ENCODE assay signal across 26 cellular contexts in the genomic region with DNA sequence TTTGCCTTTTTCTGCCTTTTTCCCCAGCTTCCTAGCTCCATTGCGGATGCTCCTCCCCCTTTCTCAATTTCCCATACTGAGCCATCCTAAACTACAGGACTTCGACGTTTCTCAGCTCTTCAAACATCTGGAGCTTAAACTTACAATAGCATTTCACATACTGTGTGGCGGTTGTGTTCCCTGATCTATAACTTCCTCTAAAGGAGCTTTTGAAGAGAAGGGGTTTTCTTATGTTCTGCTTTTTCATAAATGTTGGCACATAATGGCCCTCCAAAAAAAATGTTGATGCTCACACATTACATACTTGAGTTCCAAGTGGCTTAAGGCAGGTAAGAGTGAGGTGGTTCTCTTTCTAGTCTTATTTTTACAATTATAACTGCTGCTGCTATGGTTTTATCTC.
DNase-seq lines count a peak whose midpoint lies in the region; ATAC-seq and TF ChIP-seq lines count a peak whose summit lies in the region.
"Had no signal": no experiment of that assay in that cellular context is flagged by ENCODE, and none has a peak within 500 bp of the region (broad histone marks: within the 10 kb centered on the region; RNA-seq: fewer than 3 reads in every experiment).

No MANE protein-coding gene starts in this region.

- H3K27ac Mint-ChIP-seq in activated T-cell treated with anti-CD3 and anti-CD28 coated beads, Interleukin-2, amount 50 U/mL, for 72 hours = peak overlapping the region; percentile 77
- peak overlapping the region; percentile 5 for H3K27ac Mint-ChIP-seq in activated naive CD8-positive, alpha-beta T cell treated with anti-CD3 and anti-CD28 coated beads, Interleukin-2, amount 50 U/mL, for 24 hours
- peak overlapping the region; percentile 17 for H3K27ac Mint-ChIP-seq in stimulated activated memory B cell treated with anti-CD40 and anti-IgM and Interleukin-4, amounts not matched to agents 10 μg/mL and 1 μg/mL and 100 μg/mL, for 72 hours
- H3K27ac Mint-ChIP-seq in glutamatergic neuron (ENCODE audit: unreplicated experiment) = no peak overlapping the region
- H3K27ac Mint-ChIP-seq: mesothelial cell of epicardium had no signal

- no peaks in the 10 kb centered on the region for H3K9me3 Mint-ChIP-seq in activated T-cell treated with anti-CD3 and anti-CD28 coated beads, Interleukin-2, amount 50 U/mL, for 72 hours
- no peaks in the 10 kb centered on the region for H3K9me3 Mint-ChIP-seq in activated naive CD8-positive, alpha-beta T cell treated with anti-CD3 and anti-CD28 coated beads, Interleukin-2, amount 50 U/mL, for 24 hours
- H3K9me3 Mint-ChIP-seq in stimulated activated memory B cell treated with anti-CD40 and anti-IgM and Interleukin-4, amounts not matched to agents 10 μg/mL and 1 μg/mL and 100 μg/mL, for 72 hours = no peaks in the 10 kb centered on the region
- peaks cover 6% of the 10 kb centered on the region for H3K9me3 Mint-ChIP-seq in glutamatergic neuron (ENCODE audit: unreplicated experiment)
- H3K9me3 Mint-ChIP-seq: central memory CD8-positive, alpha-beta T cell; mesothelial cell of epicardium; nephron had no signal

- peaks cover 8% of the 10 kb centered on the region for H3K4me1 Mint-ChIP-seq in activated T-cell treated with anti-CD3 and anti-CD28 coated beads, Interleukin-2, amount 50 U/mL, for 72 hours (ENCODE audit: low read depth)
- peaks cover 15% of the 10 kb centered on the region for H3K4me1 Mint-ChIP-seq in activated naive CD8-positive, alpha-beta T cell treated with anti-CD3 and anti-CD28 coated beads, Interleukin-2, amount 50 U/mL, for 24 hours
- peaks cover 37% of the 10 kb centered on the region for H3K4me1 Mint-ChIP-seq in stimulated activated memory B cell treated with anti-CD40 and anti-IgM and Interleukin-4, amounts not matched to agents 10 μg/mL and 1 μg/mL and 100 μg/mL, for 72 hours
- H3K4me1 Mint-ChIP-seq in glutamatergic neuron (ENCODE audit: low read depth, unreplicated experiment) = peaks cover 31% of the 10 kb centered on the region

- H3K4me3 Mint-ChIP-seq in activated T-cell treated with anti-CD3 and anti-CD28 coated beads, Interleukin-2, amount 50 U/mL, for 72 hours = no peak overlapping the region
- H3K4me3 Mint-ChIP-seq in activated naive CD8-positive, alpha-beta T cell treated with anti-CD3 and anti-CD28 coated beads, Interleukin-2, amount 50 U/mL, for 24 hours = no peak overlapping the region
- peak overlapping the region; percentile 6 for H3K4me3 Mint-ChIP-seq in stimulated activated memory B cell treated with anti-CD40 and anti-IgM and Interleukin-4, amounts not matched to agents 10 μg/mL and 1 μg/mL and 100 μg/mL, for 72 hours
- H3K4me3 Mint-ChIP-seq in glutamatergic neuron (ENCODE audit: unreplicated experiment) = no peak overlapping the region
- H3K4me3 Mint-ChIP-seq: central memory CD8-positive, alpha-beta T cell; mesothelial cell of epicardium; nephron had no signal

- no peak overlapping the region for H3K4me3 ChIP-seq in NB4 (ENCODE audit: low read depth, low read length)
- H3K4me3 ChIP-seq: A549, left lung had no signal

- TF ChIP-seq CTCF in NB4 (IDR thresholded peaks at IDR 0.05; ENCODE audit: low read depth, low read length) = no peak
- no peak for TF ChIP-seq CTCF in glutamatergic neuron (IDR thresholded peaks at IDR 0.05; ENCODE audit: partially characterized antibody, unreplicated experiment)

- no peak for DNase-seq in activated T-cell treated with anti-CD3 and anti-CD28 coated beads, Interleukin-2, amount 50 U/mL, for 72 hours
- DNase-seq in activated T-cell treated with anti-CD3 and anti-CD28 coated beads, Interleukin-2, amount 50 U/mL, for 1 hour = no peak
- DNase-seq in NB4 (ENCODE audit: low read depth) (peak; percentile 76), glutamatergic neuron (no peak), retina (no peak)
- no peak for DNase-seq in activated naive CD8-positive, alpha-beta T cell treated with anti-CD3 and anti-CD28 coated beads, Interleukin-2, amount 50 U/mL, for 24 hours
- DNase-seq: activated CD4-positive, alpha-beta T cell treated with anti-CD3 and anti-CD28 coated beads, Interleukin-2, amount 50 U/mL, for 48 hours; activated CD4-positive, CD25-positive, alpha-beta regulatory T cell; activated naive CD4-positive, alpha-beta T cell; anterior cingulate cortex; foreskin fibroblast; hippocampal formation; left lung; NCI-H1417 treated with DMSO at 0.1 percent for 48 hours; NK-92 treated with Interleukin-12 subunit alpha and Interleukin-12 subunit beta, amount 100 ng/mL, for 24 hours; RPMI8226; SK-N-SH; stimulated activated CD8-positive, alpha-beta memory T cell treated with anti-CD3 and anti-CD28 coated beads, Interleukin-4, amount 100 ng/mL, for 48 hours; T-helper 9 cell had no signal

- peaks cover 0 to 3% of the 10 kb centered on the region in 2 donors for H3K36me3 Mint-ChIP-seq in activated T-cell treated with anti-CD3 and anti-CD28 coated beads, Interleukin-2, amount 50 U/mL, for 72 hours (ENCODE audit: insufficient read depth in 2 of 2)
- H3K36me3 Mint-ChIP-seq in activated naive CD8-positive, alpha-beta T cell treated with anti-CD3 and anti-CD28 coated beads, Interleukin-2, amount 50 U/mL, for 24 hours (ENCODE audit: low read depth) = peaks cover 1% of the 10 kb centered on the region
- no peaks in the 10 kb centered on the region for H3K36me3 Mint-ChIP-seq in stimulated activated memory B cell treated with anti-CD40 and anti-IgM and Interleukin-4, amounts not matched to agents 10 μg/mL and 1 μg/mL and 100 μg/mL, for 72 hours
- peaks cover 5% of the 10 kb centered on the region for H3K36me3 Mint-ChIP-seq in glutamatergic neuron (ENCODE audit: unreplicated experiment)

- H3K27me3 Mint-ChIP-seq in activated T-cell treated with anti-CD3 and anti-CD28 coated beads, Interleukin-2, amount 50 U/mL, for 72 hours (ENCODE audit: low read depth) = no peaks in the 10 kb centered on the region
- no peaks in the 10 kb centered on the region for H3K27me3 Mint-ChIP-seq in activated naive CD8-positive, alpha-beta T cell treated with anti-CD3 and anti-CD28 coated beads, Interleukin-2, amount 50 U/mL, for 24 hours
- H3K27me3 Mint-ChIP-seq in stimulated activated memory B cell treated with anti-CD40 and anti-IgM and Interleukin-4, amounts not matched to agents 10 μg/mL and 1 μg/mL and 100 μg/mL, for 72 hours = peaks cover 19% of the 10 kb centered on the region
- no peaks in the 10 kb centered on the region for H3K27me3 Mint-ChIP-seq in glutamatergic neuron (ENCODE audit: unreplicated experiment)
- H3K27me3 Mint-ChIP-seq: central memory CD8-positive, alpha-beta T cell had no signal

- no peak for ATAC-seq in activated T-cell treated with anti-CD3 and anti-CD28 coated beads, Interleukin-2, amount 50 U/mL, for 72 hours (replicated peaks in 1 of 2)
- ATAC-seq in activated naive CD8-positive, alpha-beta T cell treated with anti-CD3 and anti-CD28 coated beads, Interleukin-2, amount 50 U/mL, for 24 hours = no peak
- peak; percentile 74 for ATAC-seq in stimulated activated memory B cell treated with anti-CD40 and anti-IgM and Interleukin-4, amounts not matched to agents 10 μg/mL and 1 μg/mL and 100 μg/mL, for 72 hours
- no peak for ATAC-seq in GM21423 (IDR thresholded peaks at IDR 0.05; ENCODE audit: unreplicated experiment)
- ATAC-seq: A549, left lung, sciatic nerve had no signal

- no peak for TF ChIP-seq POLR2A in NB4 (IDR thresholded peaks at IDR 0.05; ENCODE audit: extremely low read depth, insufficient read length)
